19 cellular contexts compared by ENCODE assay signal in the genomic region with DNA sequence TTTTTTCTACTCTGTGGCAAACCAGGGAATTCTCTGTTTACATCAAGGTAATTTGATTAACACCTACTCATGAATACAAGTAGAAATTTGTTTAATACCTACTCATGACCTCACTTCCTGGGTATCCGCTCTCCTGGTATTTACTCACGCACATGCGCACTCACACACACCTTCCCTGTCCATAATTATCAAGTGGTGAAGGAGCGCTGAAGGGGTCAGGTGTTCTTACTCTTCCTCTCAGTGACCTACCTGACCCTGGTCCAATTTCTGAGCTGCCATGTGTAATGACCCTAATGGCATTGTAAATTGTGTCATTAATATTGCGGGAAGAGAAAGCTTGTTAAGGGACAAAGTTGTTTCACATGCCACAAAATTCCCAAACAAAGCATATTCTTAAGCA. TPM values are rescaled to one million over a fixed set of nuclear protein-coding genes. Genes with fewer than 3 reads are reported as not detected.
DNase-seq lines count a peak whose midpoint lies in the region; ATAC-seq and TF ChIP-seq lines count a peak whose summit lies in the region.
"Had no signal": no experiment of that assay in that cellular context is flagged by ENCODE, and none has a peak within 500 bp of the region (broad histone marks: within the 10 kb centered on the region; RNA-seq: fewer than 3 reads in every experiment).

No MANE protein-coding gene starts in this region.

- peak; percentile 52 for ATAC-seq in left ventricle myocardium superior
- no peak for ATAC-seq in GM19324 (IDR thresholded peaks at IDR 0.05; ENCODE audit: low FRiP score, unreplicated experiment)
- ATAC-seq in GM19395 (IDR thresholded peaks at IDR 0.05; ENCODE audit: unreplicated experiment), result no peak
- ATAC-seq: GM12878, GM23338 had no signal

- H3K9me3 Mint-ChIP-seq in nephron progenitor cell, result peaks cover 29% of the 10 kb centered on the region

- intact Hi-C loops in left ventricle myocardium superior (cut with micrococcal nuclease), result no loop called here

- peak; percentile 6 for DNase-seq in M059J (ENCODE audit: low read depth)
- peak; percentile 6 for DNase-seq in NCI-H2029 treated with DMSO at 0.1 percent for 48 hours (lab: John Stamatoyannopoulos, UW)
- no peak for DNase-seq in left ventricle myocardium superior
- DNase-seq in nephron progenitor cell, result no peak
- no peak for DNase-seq in NK-92 treated with Interleukin-12 subunit alpha and Interleukin-12 subunit beta, amount 100 ng/mL, for 24 hours (lab: John Stamatoyannopoulos, UW)
- DNase-seq: CD4-positive, CD25-positive, alpha-beta regulatory T cell; COR-L47; DND-41; IMR-90; MV-4-11; NCI-H1105 treated with DMSO at 0.1 percent for 48 hours; NCI-H2081 treated with DMSO at 0.1 percent for 48 hours; NCI-H2171 treated with DMSO at 0.1 percent for 48 hours; NCI-H774; OCI-M1 had no signal

- H3K36me3 Mint-ChIP-seq in nephron progenitor cell (ENCODE audit: low read depth), result peaks cover 32% of the 10 kb centered on the region
- H3K36me3 Mint-ChIP-seq: CD4-positive, CD25-positive, alpha-beta regulatory T cell had no signal

- no peaks in the 10 kb centered on the region for H3K27me3 Mint-ChIP-seq in nephron progenitor cell (ENCODE audit: low read depth, poor library complexity)
- H3K27me3 Mint-ChIP-seq: CD4-positive, CD25-positive, alpha-beta regulatory T cell had no signal

- TF ChIP-seq CTCF in nephron progenitor cell (IDR thresholded peaks at IDR 0.05), result no peak

- H3K4me1 Mint-ChIP-seq in nephron progenitor cell, result peaks cover 67% of the 10 kb centered on the region
- H3K4me1 Mint-ChIP-seq: CD4-positive, CD25-positive, alpha-beta regulatory T cell had no signal

- peak overlapping the region; percentile 54 for H3K4me3 Mint-ChIP-seq in nephron progenitor cell
- H3K4me3 Mint-ChIP-seq: CD4-positive, CD25-positive, alpha-beta regulatory T cell; GM23338 had no signal

- H3K27ac Mint-ChIP-seq in nephron progenitor cell, result peak overlapping the region; percentile 97
- H3K27ac Mint-ChIP-seq: CD4-positive, CD25-positive, alpha-beta regulatory T cell; GM23338 had no signal

RNA-seq across cellular contexts. Expression of a gene that starts 41.3 kb away (rescaled TPM):
- total RNA-seq in M059J (2014; rRNA removed; shearing (Covaris generic)), result 0.44 and 0.91 TPM in 2 replicates
- total RNA-seq in left ventricle myocardium superior, result 2.4 TPM
- total RNA-seq: CD4-positive, CD25-positive, alpha-beta regulatory T cell; GM12878 had no signal

Comparison
In these comparisons a context has a peak if more than half of its experiments do, and no peak if none do; other contexts are left out.
1. DNase-seq: peak in M059J (single experiment) and NCI-H2029 treated with DMSO at 0.1 percent for 48 hours (single experiment); none in left ventricle myocardium superior (single experiment), nephron progenitor cell (single experiment) and NK-92 treated with Interleukin-12 subunit alpha and Interleukin-12 subunit beta, amount 100 ng/mL, for 24 hours (single experiment).